In genomic region chr14:24063263-24063836, GRCh38 we compare ENCODE assay signal across 1 cellular context.
TF ChIP-seq lines count a peak whose summit lies in the region.

No MANE protein-coding gene starts in this region.

TF ChIP-seq in HepG2, 621 proteins besides CTCF, POLR2A, EP300 and RAD21:
- TF ChIP-seq PLSCR1 (CRISPR knock-in tag; IDR thresholded peaks at IDR 0.05; ENCODE audit: borderline replicate concordance) (no peak), ZNF235 (CRISPR knock-in tag; IDR thresholded peaks at IDR 0.05; ENCODE audit: borderline replicate concordance) (0 out of 2 replicates have a peak, but pooled peaks have one; percentile 36), NFIB (CRISPR knock-in tag; IDR thresholded peaks at IDR 0.05; ENCODE audit: borderline replicate concordance) (0 out of 2 replicates have a peak, but pooled peaks have one; percentile 44)
